Comparison of ENCODE assay signal across 8 cellular contexts in genomic region chr7:72879079-72879736, GRCh38. TPM values are rescaled to one million over a fixed set of nuclear protein-coding genes. Genes with fewer than 3 reads are reported as not detected.
DNase-seq lines count a peak whose midpoint lies in the region; ATAC-seq and TF ChIP-seq lines count a peak whose summit lies in the region.
"Not testable (repeated sequence)": the region's sequence is repeated elsewhere in the genome, so short reads cannot be mapped to it uniquely, and the experiment has no call there.

No MANE protein-coding gene starts in this region.

- not testable (repeated sequence) for H3K27me3 Mint-ChIP-seq in activated CD4-positive, alpha-beta T cell treated with anti-CD3 and anti-CD28 coated beads for 36 hours

- peaks cover 21% of the 10 kb centered on the region for H3K36me3 Mint-ChIP-seq in activated CD4-positive, alpha-beta T cell treated with anti-CD3 and anti-CD28 coated beads for 36 hours (ENCODE audit: low read depth)

- H3K9me3 ChIP-seq in BE2C, result not testable (repeated sequence)

- H3K9me3 Mint-ChIP-seq in activated CD4-positive, alpha-beta T cell treated with anti-CD3 and anti-CD28 coated beads for 36 hours (ENCODE audit: low read depth), result not testable (repeated sequence)

- not testable (repeated sequence) for H3K27me3 ChIP-seq in BE2C

- peaks cover 12% of the 10 kb centered on the region for H3K4me1 Mint-ChIP-seq in activated CD4-positive, alpha-beta T cell treated with anti-CD3 and anti-CD28 coated beads for 36 hours

- peak; percentile 99 for ATAC-seq in HG03378 (IDR thresholded peaks at IDR 0.05; ENCODE audit: unreplicated experiment)
- peak; percentile 100 for ATAC-seq in activated CD4-positive, alpha-beta T cell treated with anti-CD3 and anti-CD28 coated beads for 36 hours

- peak overlapping the region; percentile 93 for H3K4me3 Mint-ChIP-seq in activated CD4-positive, alpha-beta T cell treated with anti-CD3 and anti-CD28 coated beads for 36 hours

- POLR2A ChIA-PET in activated CD4-positive, alpha-beta T cell treated with anti-CD3 and anti-CD28 coated beads for 36 hours (lab: Charles Lee), result interaction anchor here (0.6 kb wide), 2 partner anchors 21 to 641 kb away, joined by 4 to 8 read pairs; no protein-coding TSS in a partner anchor

- CTCF ChIA-PET in activated CD4-positive, alpha-beta T cell treated with anti-CD3 and anti-CD28 coated beads for 36 hours (lab: Charles Lee), result not testable (repeated sequence)

- intact Hi-C loops in activated CD4-positive, alpha-beta T cell treated with anti-CD3 and anti-CD28 coated beads for 36 hours (cut with DNase I, micrococcal nuclease), result loop anchor here (2.0 kb wide), 2 partner anchors 46 to 50 kb away; partner anchors contain the start of genes POM121 (in 1 of the 2) and TYW1B (in 1 of the 2)

- TF ChIP-seq CTCF in BE2C (IDR thresholded peaks at IDR 0.05; ENCODE audit: low read depth, low read length); choroid plexus epithelial cell (conservative IDR thresholded peaks at IDR 0.05; ENCODE audit: low read depth, low read length): not testable (repeated sequence)

- H3K4me3 ChIP-seq in BE2C (ENCODE audit: low read depth, low read length) (peak overlapping the region; percentile 81), choroid plexus epithelial cell (ENCODE audit: low read depth, low read length) (peak overlapping the region; percentile 65)

- peak overlapping the region; percentile 78 for H3K27ac Mint-ChIP-seq in activated CD4-positive, alpha-beta T cell treated with anti-CD3 and anti-CD28 coated beads for 36 hours

- H3K4me1 ChIP-seq in BE2C, result not testable (repeated sequence)

- DNase-seq in BE2C, result peak; percentile 82
- peak; percentile 41 for DNase-seq in GM19238 (ENCODE audit: insufficient read length, low spot score)
- peak; percentile 80 to 91 for DNase-seq in NCI-H524 (lab: John Stamatoyannopoulos, UW)
- DNase-seq in activated CD4-positive, alpha-beta T cell treated with anti-CD3 and anti-CD28 coated beads for 36 hours, result peak; percentile 88
- peak; percentile 86 for DNase-seq in choroid plexus epithelial cell (ENCODE audit: low read depth)
- DNase-seq in kidney glomerular epithelial cell (lab: John Stamatoyannopoulos, UW), result peak; percentile 61
- peak; percentile 46 to 53 for DNase-seq in stimulated activated CD4-positive, alpha-beta T cell treated with anti-CD3 and anti-CD28 coated beads, Interleukin-15, amount 100 ng/mL, for 1 hour (ENCODE audit: low read depth in 1 of 2, low spot score in 1 of 2)

- H3K36me3 ChIP-seq in BE2C, result not testable (repeated sequence)

RNA-seq across cellular contexts. Expression of gene POM121, which starts 45.7 kb away (rescaled TPM):
- 66.9 TPM for polyA plus RNA-seq in BE2C (2012; ENCODE audit: insufficient read depth, insufficient read length, low read depth)
- total RNA-seq in activated CD4-positive, alpha-beta T cell treated with anti-CD3 and anti-CD28 coated beads for 36 hours, result 10 to 100 TPM; 62.2 to 67.4 TPM

RNA-seq across cellular contexts. Expression of gene TYW1B, which starts 51.2 kb away (rescaled TPM):
- polyA plus RNA-seq in BE2C (2012; ENCODE audit: insufficient read depth, insufficient read length, low read depth), result 17.4 TPM
- 1 to 10 TPM; 3.5 to 3.9 TPM for total RNA-seq in activated CD4-positive, alpha-beta T cell treated with anti-CD3 and anti-CD28 coated beads for 36 hours

Comparison
In these comparisons a context has a peak if more than half of its experiments do, and no peak if none do; other contexts are left out.
1. Peak in every context shown above with its lines: DNase-seq, ATAC-seq and H3K4me3 ChIP-seq.